Comparison of ENCODE assay signal across 11 cellular contexts in the genomic region with DNA sequence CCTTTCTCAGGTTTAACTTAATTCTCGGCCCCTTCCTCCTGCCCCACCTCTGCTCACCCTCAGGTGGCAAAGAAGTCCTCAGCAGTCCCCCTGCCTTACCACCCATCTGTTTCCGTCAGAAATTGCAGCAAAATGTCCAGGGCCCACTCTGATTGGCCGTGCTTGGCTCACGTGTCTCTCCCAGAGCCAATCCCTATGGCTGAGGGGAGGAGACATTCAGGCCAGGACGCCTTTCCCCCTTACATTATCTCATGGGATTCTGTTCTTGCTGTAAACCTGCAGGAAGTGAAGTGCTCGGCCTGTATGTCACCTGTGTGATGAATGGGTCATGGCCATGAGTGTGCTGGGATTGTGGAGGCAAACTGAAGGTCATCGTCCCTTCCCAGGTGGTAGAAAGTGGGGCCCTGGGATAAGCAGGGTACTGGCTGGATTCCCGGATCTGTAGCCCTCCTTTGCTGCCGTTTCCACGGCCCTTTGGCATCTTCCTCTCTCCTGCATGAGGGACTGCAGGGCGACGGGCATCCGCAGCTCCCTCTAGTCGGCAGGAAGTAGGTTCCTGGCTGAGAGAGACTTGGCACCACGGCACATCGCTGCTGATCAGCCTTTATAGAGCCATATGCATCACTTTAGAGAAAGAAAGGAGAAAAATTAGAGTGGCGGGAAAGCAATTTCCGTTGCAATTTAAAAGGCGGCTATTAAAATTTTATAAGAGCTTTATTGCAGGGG.
DNase-seq lines count a peak whose midpoint lies in the region; ATAC-seq lines count a peak whose summit lies in the region.
"Had no signal": no experiment of that assay in that cellular context is flagged by ENCODE, and none has a peak within 500 bp of the region (broad histone marks: within the 10 kb centered on the region; RNA-seq: fewer than 3 reads in every experiment).

No MANE protein-coding gene starts in this region.

- ATAC-seq in GM19043 (IDR thresholded peaks at IDR 0.05; ENCODE audit: low read depth, unreplicated experiment) (peak; percentile 70), GM21825 (IDR thresholded peaks at IDR 0.05; ENCODE audit: unreplicated experiment) (no peak), HG03571 (IDR thresholded peaks at IDR 0.05; ENCODE audit: unreplicated experiment) (no peak)

- no peaks in the 10 kb centered on the region for H3K27me3 ChIP-seq in esophagus (ENCODE audit: control insufficient read depth in 1 of 2, insufficient read depth in 2 of 2, low read length in 2 of 2)

- 76 to 78% methylated on average over 19 of the region's 19 CpGs for WGBS in esophagus, 2 donors

- H3K27ac ChIP-seq in esophagus (ENCODE audit: low read depth in 2 of 2, low read length in 1 of 2) = peak overlapping the region; percentile 22 to 77

- H3K9me3 ChIP-seq in esophagus (ENCODE audit: control insufficient read depth in 2 of 2, insufficient read depth in 1 of 2, low read depth in 1 of 2, low read length in 1 of 2) = no peaks in the 10 kb centered on the region

- H3K4me1 ChIP-seq in esophagus (ENCODE audit: control insufficient read depth in 2 of 2, insufficient read depth in 2 of 2, low read length in 1 of 2) = peaks cover 2 to 11% of the 10 kb centered on the region in 2 donors

- DNase-seq in NCI-H774 (lab: John Stamatoyannopoulos, UW) (peak; percentile 59), pons (ENCODE audit: low spot score) (peak; percentile 25), NCI-H526 treated with DMSO at 0.1 percent for 48 hours (lab: John Stamatoyannopoulos, UW) (no peak)
- no peak for DNase-seq in activated T-cell treated with anti-CD3 and anti-CD28 coated beads, Interleukin-2, amount 50 U/mL, for 1 hour
- DNase-seq: Calu3, MM.1S had no signal

- H3K36me3 ChIP-seq in esophagus (ENCODE audit: control insufficient read depth in 2 of 2, insufficient read depth in 2 of 2, low read length in 1 of 2) = no peaks in the 10 kb centered on the region

- H3K4me3 ChIP-seq in esophagus (ENCODE audit: low read depth in 1 of 2, low read length in 2 of 2) = no peak overlapping the region
- H3K4me3 ChIP-seq: skin epidermis had no signal

Comparison
In these comparisons a context has a peak if more than half of its experiments do, and no peak if none do; other contexts are left out.
1. DNase-seq: peak in NCI-H774 (single experiment) and pons (single experiment); none in activated T-cell treated with anti-CD3 and anti-CD28 coated beads, Interleukin-2, amount 50 U/mL, for 1 hour (single experiment) and NCI-H526 treated with DMSO at 0.1 percent for 48 hours (single experiment).